Comparison of ENCODE assay signal across 32 cellular contexts in genomic region chr2:215860076-215860475, GRCh38.
"Had no signal": no experiment of that assay in that cellular context is flagged by ENCODE, and none has a peak within 500 bp of the region (broad histone marks: within the 10 kb centered on the region; RNA-seq: fewer than 3 reads in every experiment).

No MANE protein-coding gene starts in this region.

- H3K4me3 ChIP-seq: adrenal gland, SJCRH30, SK-N-MC had no signal

- H3K9me3 ChIP-seq: adrenal gland, SJCRH30 had no signal

- H3K36me3 Mint-ChIP-seq: activated CD4-positive, alpha-beta memory T cell treated with anti-CD3 and anti-CD28 coated beads for 36 hours; activated naive CD4-positive, alpha-beta T cell treated with anti-CD3 and anti-CD28 coated beads, Interleukin-2, amount 50 U/mL, for 72 hours; brain had no signal

- H3K4me3 Mint-ChIP-seq: activated B cell treated with CpG ODN at 0.5 μM for 24 hours; activated CD4-positive, alpha-beta memory T cell treated with anti-CD3 and anti-CD28 coated beads for 36 hours; activated naive CD4-positive, alpha-beta T cell treated with anti-CD3 and anti-CD28 coated beads for 36 hours; activated T-cell treated with anti-CD3 and anti-CD28 coated beads, Interleukin-2, amount 50 U/mL, for 4 hours; activated T-helper 1 cell treated with anti-CD3 and anti-CD28 coated beads, Interleukin-12 subunit alpha, Interleukin-12 subunit beta, Interleukin-2, Interleukin-4 antibody, amounts not matched to agents 30 ng/mL and 10 ng/mL and 1 ng/mL, durations not matched to agents 14 hours and 24 hours and 36 hours; brain had no signal

- H3K36me3 ChIP-seq: adrenal gland, SJCRH30 had no signal

- H3K27me3 ChIP-seq: adrenal gland, SJCRH30 had no signal

- FAIRE-seq: bronchial epithelial cell had no signal

- H3K4me1 Mint-ChIP-seq: activated B cell treated with CpG ODN at 0.5 μM for 24 hours had no signal

- H3K9me3 Mint-ChIP-seq: activated B cell treated with CpG ODN at 0.5 μM for 24 hours; activated CD4-positive, alpha-beta memory T cell treated with anti-CD3 and anti-CD28 coated beads for 36 hours; activated naive CD4-positive, alpha-beta T cell treated with anti-CD3 and anti-CD28 coated beads for 36 hours; activated naive CD4-positive, alpha-beta T cell treated with anti-CD3 and anti-CD28 coated beads, Interleukin-2, amount 50 U/mL, for 72 hours; activated T-cell treated with anti-CD3 and anti-CD28 coated beads, Interleukin-2, amount 50 U/mL, for 4 hours; activated T-helper 1 cell treated with anti-CD3 and anti-CD28 coated beads, Interleukin-12 subunit alpha, Interleukin-12 subunit beta, Interleukin-2, Interleukin-4 antibody, amounts not matched to agents 30 ng/mL and 10 ng/mL and 1 ng/mL, durations not matched to agents 14 hours and 24 hours and 36 hours; brain had no signal

- H3K27ac Mint-ChIP-seq: activated B cell treated with CpG ODN at 0.5 μM for 24 hours; activated CD4-positive, alpha-beta memory T cell treated with anti-CD3 and anti-CD28 coated beads for 36 hours; activated naive CD4-positive, alpha-beta T cell treated with anti-CD3 and anti-CD28 coated beads for 36 hours; activated naive CD4-positive, alpha-beta T cell treated with anti-CD3 and anti-CD28 coated beads, Interleukin-2, amount 50 U/mL, for 72 hours; activated T-helper 1 cell treated with anti-CD3 and anti-CD28 coated beads, Interleukin-12 subunit alpha, Interleukin-12 subunit beta, Interleukin-2, Interleukin-4 antibody, amounts not matched to agents 30 ng/mL and 10 ng/mL and 1 ng/mL, durations not matched to agents 14 hours and 24 hours and 36 hours had no signal

- H3K27ac ChIP-seq: adrenal gland, SK-N-MC, VCaP had no signal

- H3K4me1 ChIP-seq: adrenal gland had no signal

- DNase-seq: activated B cell treated with CpG ODN at 0.5 μM for 24 hours; activated CD4-positive, alpha-beta memory T cell treated with anti-CD3 and anti-CD28 coated beads for 36 hours; activated CD4-positive, alpha-beta T cell treated with anti-CD3 and anti-CD28 coated beads for 4 hours; activated CD4-positive, alpha-beta T cell treated with anti-CD3 and anti-CD28 coated beads, Interleukin-2, amount 50 U/mL, for 1 hour; activated CD4-positive, CD25-positive, alpha-beta regulatory T cell treated with anti-CD3 and anti-CD28 coated beads, Interleukin-2, amount 50 U/mL, for 72 hours; activated CD8-positive, alpha-beta memory T cell treated with anti-CD3 and anti-CD28 coated beads, Interleukin-2, amount 50 U/mL, for 4 hours; activated gamma-delta T cell treated with Interleukin-2 at 50 U/mL for 16 hours; activated naive CD4-positive, alpha-beta T cell treated with anti-CD3 and anti-CD28 coated beads for 36 hours; activated T-cell treated with anti-CD3 and anti-CD28 coated beads for 4 hours; activated T-cell treated with anti-CD3 and anti-CD28 coated beads, Interleukin-2, amount 50 U/mL, for 4 hours; adrenal gland; caudate nucleus; cerebellar nuclear complex; Kasumi-1; MM.1S; NCI-H1092; NCI-H1436 treated with DMSO at 0.1 percent for 48 hours; NCI-H187; NCI-H2029 treated with DMSO at 0.1 percent for 48 hours; NCI-H2107; NCI-H2171; NCI-H510A; NCI-H526; NCI-H748 treated with DMSO at 0.1 percent for 48 hours; Right ventricle myocardium superior; SJCRH30 had no signal
